15 cellular contexts compared by ENCODE assay signal in genomic region chr16:30951193-30951592, GRCh38. TPM values are rescaled to one million over a fixed set of nuclear protein-coding genes. Genes with fewer than 3 reads are reported as not detected.
DNase-seq lines count a peak whose midpoint lies in the region; ATAC-seq and TF ChIP-seq lines count a peak whose summit lies in the region.
"Had no signal": no experiment of that assay in that cellular context is flagged by ENCODE, and none has a peak within 500 bp of the region (broad histone marks: within the 10 kb centered on the region; RNA-seq: fewer than 3 reads in every experiment).

No MANE protein-coding gene starts in this region.

- 64% methylated on average over 1 of the region's 1 CpG for WGBS in suprapubic skin

- TF ChIP-seq POLR2A in suprapubic skin (IDR thresholded peaks at IDR 0.05) = no peak

- H3K27ac ChIP-seq in angular gyrus (ENCODE audit: low read depth, low read length) (peak overlapping the region; percentile 1), lower lobe of right lung (peak overlapping the region; percentile 11), suprapubic skin (peak overlapping the region; percentile 93)

- H3K4me1 Mint-ChIP-seq in activated CD8-positive, alpha-beta T cell treated with anti-CD3 and anti-CD28 coated beads, Interleukin-2, amount 10 ng/mL, durations not matched to agents 7 days and 5 days (ENCODE audit: low read depth) = peaks cover 31% of the 10 kb centered on the region
- H3K4me1 Mint-ChIP-seq in activated CD8-positive, alpha-beta T cell treated with anti-CD3 and anti-CD28 coated beads for 36 hours (ENCODE audit: low read depth) = peaks cover 25% of the 10 kb centered on the region

- H3K36me3 ChIP-seq in lower lobe of right lung (no peaks in the 10 kb centered on the region), suprapubic skin (peaks cover 6% of the 10 kb centered on the region)

- H3K27ac Mint-ChIP-seq in activated CD8-positive, alpha-beta T cell treated with anti-CD3 and anti-CD28 coated beads, Interleukin-2, amount 10 ng/mL, durations not matched to agents 7 days and 5 days = peak overlapping the region; percentile 49
- no peak overlapping the region for H3K27ac Mint-ChIP-seq in activated CD8-positive, alpha-beta T cell treated with anti-CD3 and anti-CD28 coated beads for 36 hours
- H3K27ac Mint-ChIP-seq: activated naive CD4-positive, alpha-beta T cell treated with anti-CD3 and anti-CD28 coated beads, Interleukin-2, amount 50 U/mL, for 24 hours had no signal

- H3K27me3 ChIP-seq in lower lobe of right lung (ENCODE audit: low read depth) (no peaks in the 10 kb centered on the region), suprapubic skin (no peaks in the 10 kb centered on the region)

- intact Hi-C loops in activated CD8-positive, alpha-beta T cell treated with anti-CD3 and anti-CD28 coated beads for 36 hours (cut with micrococcal nuclease) = no loop called here
- intact Hi-C loops in lower lobe of right lung (cut with DNase I) = no loop called here

- H3K4me3 ChIP-seq in lower lobe of right lung (no peak overlapping the region), suprapubic skin (no peak overlapping the region)
- H3K4me3 ChIP-seq: HAP-1 had no signal

- peak overlapping the region; percentile 28 for H3K4me3 Mint-ChIP-seq in activated CD8-positive, alpha-beta T cell treated with anti-CD3 and anti-CD28 coated beads, Interleukin-2, amount 10 ng/mL, durations not matched to agents 7 days and 5 days
- no peak overlapping the region for H3K4me3 Mint-ChIP-seq in activated CD8-positive, alpha-beta T cell treated with anti-CD3 and anti-CD28 coated beads for 36 hours

- no peaks in the 10 kb centered on the region for H3K27me3 Mint-ChIP-seq in activated CD8-positive, alpha-beta T cell treated with anti-CD3 and anti-CD28 coated beads, Interleukin-2, amount 10 ng/mL, durations not matched to agents 7 days and 5 days (ENCODE audit: low read depth)
- H3K27me3 Mint-ChIP-seq in activated CD8-positive, alpha-beta T cell treated with anti-CD3 and anti-CD28 coated beads for 36 hours = no peaks in the 10 kb centered on the region
- H3K27me3 Mint-ChIP-seq: activated naive CD4-positive, alpha-beta T cell treated with anti-CD3 and anti-CD28 coated beads, Interleukin-2, amount 50 U/mL, for 24 hours; stimulated activated naive CD8-positive, alpha-beta T cell treated with anti-CD3 and anti-CD28 coated beads, Interleukin-15, amount 100 ng/mL, for 72 hours had no signal

- no peak for TF ChIP-seq EP300 in suprapubic skin (IDR thresholded peaks at IDR 0.05)

- H3K9me3 ChIP-seq in lower lobe of right lung (no peaks in the 10 kb centered on the region), suprapubic skin (no peaks in the 10 kb centered on the region)
- H3K9me3 ChIP-seq: HAP-1 had no signal

- CTCF ChIA-PET in activated CD8-positive, alpha-beta T cell treated with anti-CD3 and anti-CD28 coated beads, Interleukin-2, amount 10 ng/mL, durations not matched to agents 7 days and 5 days (lab: Charles Lee) = interaction anchor here (0.7 to 7.1 kb wide), 5 partner anchors 10 to 191 kb away, joined by 3 to 95 read pairs (median 4); partner anchors contain the start of gene BCKDK
- CTCF ChIA-PET in activated CD8-positive, alpha-beta T cell treated with anti-CD3 and anti-CD28 coated beads for 36 hours (lab: Charles Lee) = interaction anchor here (0.6 to 2.4 kb wide), 3 partner anchors 10 to 15 kb away, joined by 3 to 14 read pairs (median 8); no protein-coding TSS in a partner anchor

- no peak for ATAC-seq in activated CD8-positive, alpha-beta T cell treated with anti-CD3 and anti-CD28 coated beads, Interleukin-2, amount 10 ng/mL, durations not matched to agents 7 days and 5 days
- ATAC-seq in activated CD8-positive, alpha-beta T cell treated with anti-CD3 and anti-CD28 coated beads for 36 hours = no peak
- no peak for ATAC-seq in lower lobe of right lung
- ATAC-seq: stimulated activated naive CD8-positive, alpha-beta T cell treated with anti-CD3 and anti-CD28 coated beads, Interleukin-15, amount 100 ng/mL, for 72 hours had no signal

- peaks cover 47% of the 10 kb centered on the region for H3K4me1 ChIP-seq in lower lobe of right lung
- H3K4me1 ChIP-seq in suprapubic skin = peaks cover 52% of the 10 kb centered on the region

- peaks cover 11% of the 10 kb centered on the region for H3K36me3 Mint-ChIP-seq in activated CD8-positive, alpha-beta T cell treated with anti-CD3 and anti-CD28 coated beads, Interleukin-2, amount 10 ng/mL, durations not matched to agents 7 days and 5 days (ENCODE audit: low read depth)
- peaks cover 3% of the 10 kb centered on the region for H3K36me3 Mint-ChIP-seq in activated CD8-positive, alpha-beta T cell treated with anti-CD3 and anti-CD28 coated beads for 36 hours (ENCODE audit: low read depth)
- H3K36me3 Mint-ChIP-seq: activated naive CD4-positive, alpha-beta T cell treated with anti-CD3 and anti-CD28 coated beads, Interleukin-2, amount 50 U/mL, for 24 hours had no signal

- POLR2A ChIA-PET in activated CD8-positive, alpha-beta T cell treated with anti-CD3 and anti-CD28 coated beads, Interleukin-2, amount 10 ng/mL, durations not matched to agents 7 days and 5 days (lab: Charles Lee) = interaction anchor here (0.8 to 1.0 kb wide), 2 partner anchors 34 to 229 kb away, joined by 3 read pairs; partner anchors contain the start of genes FUS and HSD3B7
- POLR2A ChIA-PET in activated CD8-positive, alpha-beta T cell treated with anti-CD3 and anti-CD28 coated beads for 36 hours (lab: Charles Lee) = interaction anchor here (1.0 to 2.0 kb wide), 3 partner anchors 9 to 229 kb away, joined by 3 to 7 read pairs (median 6); partner anchors contain the start of gene FUS

- TF ChIP-seq CTCF in activated CD8-positive, alpha-beta T cell treated with anti-CD3 and anti-CD28 coated beads for 36 hours (IDR thresholded peaks at IDR 0.05) = no peak
- TF ChIP-seq CTCF in lower lobe of right lung (IDR thresholded peaks at IDR 0.05) (no peak), suprapubic skin (IDR thresholded peaks at IDR 0.05) (no peak)

- H3K9me3 Mint-ChIP-seq in activated CD8-positive, alpha-beta T cell treated with anti-CD3 and anti-CD28 coated beads, Interleukin-2, amount 10 ng/mL, durations not matched to agents 7 days and 5 days (ENCODE audit: insufficient read depth) = no peaks in the 10 kb centered on the region
- no peaks in the 10 kb centered on the region for H3K9me3 Mint-ChIP-seq in activated CD8-positive, alpha-beta T cell treated with anti-CD3 and anti-CD28 coated beads for 36 hours
- H3K9me3 Mint-ChIP-seq: activated naive CD4-positive, alpha-beta T cell treated with anti-CD3 and anti-CD28 coated beads, Interleukin-2, amount 50 U/mL, for 24 hours; stimulated activated naive CD8-positive, alpha-beta T cell treated with anti-CD3 and anti-CD28 coated beads, Interleukin-15, amount 100 ng/mL, for 72 hours had no signal

- DNase-seq in activated CD8-positive, alpha-beta T cell treated with anti-CD3 and anti-CD28 coated beads, Interleukin-2, amount 10 ng/mL, durations not matched to agents 7 days and 5 days = no peak
- no peak for DNase-seq in activated CD8-positive, alpha-beta T cell treated with anti-CD3 and anti-CD28 coated beads for 36 hours
- DNase-seq in lower lobe of right lung = no peak
- no peak for DNase-seq in suprapubic skin (ENCODE audit: low spot score in 2 of 2)
- DNase-seq in amygdala (lab: John Stamatoyannopoulos, UW) = no peak
- no peak for DNase-seq in cerebellar nuclear complex (lab: John Stamatoyannopoulos, UW)
- DNase-seq in stimulated activated CD4-positive, alpha-beta T cell treated with anti-CD3 and anti-CD28 coated beads, Interleukin-2, amount 100 ng/mL, for 48 hours = no peak
- DNase-seq: activated CD8-positive, alpha-beta memory T cell treated with anti-CD3 and anti-CD28 coated beads for 24 hours; NCI-H82; retina; SHP77 treated with DMSO at 0.1 percent for 48 hours; stimulated activated naive CD8-positive, alpha-beta T cell treated with anti-CD3 and anti-CD28 coated beads, Interleukin-15, amount 100 ng/mL, for 72 hours had no signal

RNA-seq across cellular contexts. Expression of gene ORAI3, which starts 2.3 kb away (rescaled TPM):
- total RNA-seq in activated CD8-positive, alpha-beta T cell treated with anti-CD3 and anti-CD28 coated beads, Interleukin-2, amount 10 ng/mL, durations not matched to agents 7 days and 5 days = 10 to 100 TPM; 21.4 to 23.1 TPM
- total RNA-seq in activated CD8-positive, alpha-beta T cell treated with anti-CD3 and anti-CD28 coated beads for 36 hours = 10 to 100 TPM in 1 of 2 experiments, 1 to 10 TPM in 1; 7.6 to 10.9 TPM
- total RNA-seq in lower lobe of right lung = 30.2 TPM
- total RNA-seq in suprapubic skin = 10 to 100 TPM; 25.7 to 41.0 (median 32.7) TPM

RNA-seq across cellular contexts. Expression of gene SETD1A, which starts 6.4 kb away (rescaled TPM):
- 10 to 100 TPM; 25.6 to 28.4 TPM for total RNA-seq in activated CD8-positive, alpha-beta T cell treated with anti-CD3 and anti-CD28 coated beads, Interleukin-2, amount 10 ng/mL, durations not matched to agents 7 days and 5 days
- total RNA-seq in activated CD8-positive, alpha-beta T cell treated with anti-CD3 and anti-CD28 coated beads for 36 hours = 10 to 100 TPM; 18.0 to 19.2 TPM
- total RNA-seq in lower lobe of right lung = 15.0 TPM
- total RNA-seq in suprapubic skin = 10 to 100 TPM; 12.5 to 14.7 (median 13.7) TPM

RNA-seq across cellular contexts. Expression of gene FBXL19, which starts 27.8 kb away (rescaled TPM):
- 10 to 100 TPM; 22.7 to 23.1 TPM for total RNA-seq in activated CD8-positive, alpha-beta T cell treated with anti-CD3 and anti-CD28 coated beads, Interleukin-2, amount 10 ng/mL, durations not matched to agents 7 days and 5 days
- total RNA-seq in activated CD8-positive, alpha-beta T cell treated with anti-CD3 and anti-CD28 coated beads for 36 hours = 10 to 100 TPM; 21.1 to 22.0 TPM
- total RNA-seq in lower lobe of right lung (14.5 TPM), suprapubic skin (10 to 100 TPM; 21.7 to 28.7 (median 24.5) TPM)

RNA-seq across cellular contexts. Expression of gene HSD3B7, which starts 33.8 kb away (rescaled TPM):
- 1 to 10 TPM; 6.3 to 7.8 TPM for total RNA-seq in activated CD8-positive, alpha-beta T cell treated with anti-CD3 and anti-CD28 coated beads, Interleukin-2, amount 10 ng/mL, durations not matched to agents 7 days and 5 days
- total RNA-seq in activated CD8-positive, alpha-beta T cell treated with anti-CD3 and anti-CD28 coated beads for 36 hours = 1 to 10 TPM in 1 of 2 experiments, under 1 TPM in 1; 0.45 to 1.3 TPM
- total RNA-seq in lower lobe of right lung = 23.6 TPM
- total RNA-seq in suprapubic skin = 10 to 100 TPM; 13.2 to 20.8 (median 16.0) TPM

RNA-seq across cellular contexts. Expression of gene CTF1, which starts 54.8 kb away (rescaled TPM):
- total RNA-seq in activated CD8-positive, alpha-beta T cell treated with anti-CD3 and anti-CD28 coated beads, Interleukin-2, amount 10 ng/mL, durations not matched to agents 7 days and 5 days = under 1 TPM; 0.23 to 0.34 TPM
- under 1 TPM; 0.31 to 0.32 TPM for total RNA-seq in activated CD8-positive, alpha-beta T cell treated with anti-CD3 and anti-CD28 coated beads for 36 hours
- total RNA-seq in lower lobe of right lung (10.3 TPM), suprapubic skin (1 to 10 TPM in 1 of 4 donors, under 1 TPM in 3; 0.30 to 1.3 (median 0.71) TPM)

Comparison
In these comparisons a context has a peak if more than half of its experiments do, and no peak if none do; other contexts are left out.
1. H3K27ac ChIP-seq: peak in every context shown above with its lines; median percentile 93 in suprapubic skin; 11 in lower lobe of right lung; 1 in angular gyrus.